22 cellular contexts compared by ENCODE assay signal in the genomic region with DNA sequence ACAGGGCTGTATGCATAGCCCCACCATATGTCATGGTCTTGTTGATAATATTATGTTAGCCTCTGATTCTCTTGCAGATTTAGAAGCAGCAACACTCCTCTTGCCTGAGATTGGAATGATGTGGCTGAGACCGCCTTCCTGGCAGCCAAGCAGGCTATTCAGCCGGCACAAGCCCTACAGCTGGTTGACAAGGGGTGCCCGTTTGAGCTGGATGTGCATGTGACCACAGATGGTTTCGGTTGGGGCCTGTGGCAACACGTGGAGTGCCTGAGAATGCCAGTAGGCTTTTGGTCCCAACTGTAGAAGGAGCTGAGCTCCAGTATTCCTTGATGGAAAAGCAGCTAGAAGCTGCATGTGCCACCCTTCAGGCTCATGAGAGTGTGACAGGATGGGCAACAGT.
"Had no signal": no experiment of that assay in that cellular context is flagged by ENCODE, and none has a peak within 500 bp of the region (broad histone marks: within the 10 kb centered on the region; RNA-seq: fewer than 3 reads in every experiment).

No MANE protein-coding gene starts in this region.

- DNase-seq: KBM-7; NCI-H1092; NCI-H1105 treated with DMSO at 0.1 percent for 48 hours; NCI-H1417 treated with DMSO at 0.1 percent for 48 hours; NCI-H146; NCI-H1694 treated with DMSO at 0.1 percent for 48 hours; NCI-H1930; NCI-H2081; NCI-H2107; NCI-H226; NCI-H510A; NCI-H524 treated with DMSO at 0.1 percent for 48 hours; NCI-H69; NCI-H774; NK-92 treated with Interleukin-12 subunit alpha and Interleukin-12 subunit beta, amount 100 ng/mL, for 24 hours; Right ventricle myocardium superior; RPMI8226; SIG-M5; SK-N-SH; SW 1271 had no signal

- H3K4me1 ChIP-seq: SJSA1 had no signal

- H3K9me3 ChIP-seq: SJSA1, SK-N-SH had no signal

- H3K27ac ChIP-seq: HL-60, SJSA1 had no signal

- H3K27me3 ChIP-seq: SJSA1 had no signal

- H3K4me3 ChIP-seq: SJSA1 had no signal

- H3K9me2 ChIP-seq: SK-N-SH had no signal

- H3K36me3 ChIP-seq: SJSA1 had no signal

- H3K4me2 ChIP-seq: SK-N-SH had no signal

- H3K9ac ChIP-seq: SK-N-SH had no signal
